In genomic region chr2:118987886-118988285, GRCh38 we compare ENCODE assay signal across 19 cellular contexts. TPM values are rescaled to one million over a fixed set of nuclear protein-coding genes. Genes with fewer than 3 reads are reported as not detected.
DNase-seq lines count a peak whose midpoint lies in the region; ATAC-seq lines count a peak whose summit lies in the region.
"Had no signal": no experiment of that assay in that cellular context is flagged by ENCODE, and none has a peak within 500 bp of the region (broad histone marks: within the 10 kb centered on the region; RNA-seq: fewer than 3 reads in every experiment).

No MANE protein-coding gene starts in this region.

- in situ Hi-C loops in Caki2 (cut with HindIII; ENCODE audit: low pct_unique_long_range_greater_than_20kb, low sequenced_read_pairs): no loop called here

- peak; percentile 65 for DNase-seq in Caki2 (ENCODE audit: low read depth)
- peak; percentile 80 for DNase-seq in kidney tubule cell (ENCODE audit: low spot score)
- no peak for DNase-seq in NCI-H187 treated with DMSO at 0.1 percent for 48 hours (lab: John Stamatoyannopoulos, UW)
- no peak for DNase-seq in NCI-H2227 (lab: John Stamatoyannopoulos, UW; ENCODE audit: unreplicated experiment)
- DNase-seq: activated CD4-positive, CD25-positive, alpha-beta regulatory T cell treated with anti-CD3 and anti-CD28 coated beads, Interleukin-2, amount 50 U/mL, for 72 hours; activated gamma-delta T cell treated with Interleukin-2 at 50 U/mL for 16 hours; anterior cingulate cortex; cerebellar nuclear complex; DMS79 treated with DMSO at 0.1 percent for 48 hours; effector CD4-positive, alpha-beta T cell; Karpas-422; mucosa of descending colon; NCI-H1092; NCI-H524 treated with DMSO at 0.1 percent for 48 hours had no signal

- peak; percentile 47 for ATAC-seq in GM18868 (IDR thresholded peaks at IDR 0.05; ENCODE audit: unreplicated experiment)
- peak; percentile 42 for ATAC-seq in HG03039 (IDR thresholded peaks at IDR 0.05; ENCODE audit: unreplicated experiment)
- ATAC-seq in HG02938 (IDR thresholded peaks at IDR 0.05; ENCODE audit: unreplicated experiment): no peak
- ATAC-seq: CD8-positive, alpha-beta T cell; mucosa of descending colon had no signal

RNA-seq across cellular contexts. Expression of gene MARCO, which starts 45.9 kb away (rescaled TPM):
- not detected in 2 replicates for total RNA-seq in Caki2 (2014; rRNA removed; shearing (Covaris generic); ENCODE audit: low replicate concordance)
- total RNA-seq: CD8-positive, alpha-beta T cell; glomerular endothelial cell had no signal

Comparison
In these comparisons a context has a peak if more than half of its experiments do, and no peak if none do; other contexts are left out.
1. DNase-seq: peak in Caki2 (single experiment) and kidney tubule cell (single experiment); none in NCI-H187 treated with DMSO at 0.1 percent for 48 hours (single experiment) and NCI-H2227 (single experiment).